ENCODE assay signal across 24 cellular contexts in genomic region chr12:53012928-53013327, GRCh38.
"Had no signal": no experiment of that assay in that cellular context is flagged by ENCODE, and none has a peak within 500 bp of the region (broad histone marks: within the 10 kb centered on the region; RNA-seq: fewer than 3 reads in every experiment).

No MANE protein-coding gene starts in this region.

- H3K36me3 ChIP-seq: breast epithelium had no signal

- H3K27me3 Mint-ChIP-seq: central memory CD8-positive, alpha-beta T cell; naive thymus-derived CD4-positive, alpha-beta T cell; stimulated activated memory B cell treated with anti-CD40 and anti-IgM and Interleukin-4, amounts not matched to agents 10 μg/mL and 1 μg/mL and 100 μg/mL, for 72 hours had no signal

- H3K4me2 ChIP-seq: neural progenitor cell had no signal

- H3K9me3 Mint-ChIP-seq: activated naive CD4-positive, alpha-beta T cell treated with anti-CD3 and anti-CD28 coated beads, Interleukin-2, amount 50 U/mL, for 72 hours; central memory CD8-positive, alpha-beta T cell; naive thymus-derived CD4-positive, alpha-beta T cell; neural progenitor cell; stimulated activated memory B cell treated with anti-CD40 and anti-IgM and Interleukin-4, amounts not matched to agents 10 μg/mL and 1 μg/mL and 100 μg/mL, for 72 hours had no signal

- H2AFZ ChIP-seq: neural progenitor cell had no signal

- H3K27me3 ChIP-seq: breast epithelium, gastrocnemius medialis, neural progenitor cell, upper lobe of right lung had no signal

- H3K4me3 Mint-ChIP-seq: central memory CD8-positive, alpha-beta T cell; naive thymus-derived CD4-positive, alpha-beta T cell; neural progenitor cell; stimulated activated memory B cell treated with anti-CD40 and anti-IgM and Interleukin-4, amounts not matched to agents 10 μg/mL and 1 μg/mL and 100 μg/mL, for 72 hours had no signal

- ATAC-seq: activated naive CD4-positive, alpha-beta T cell treated with anti-CD3 and anti-CD28 coated beads, Interleukin-2, amount 50 U/mL, for 72 hours; esophagus mucosa; gastrocnemius medialis; left colon; naive thymus-derived CD4-positive, alpha-beta T cell; sciatic nerve; stimulated activated memory B cell treated with anti-CD40 and anti-IgM and Interleukin-4, amounts not matched to agents 10 μg/mL and 1 μg/mL and 100 μg/mL, for 72 hours; upper lobe of right lung had no signal

- H3K9ac ChIP-seq: neural progenitor cell had no signal

- H3K27ac Mint-ChIP-seq: neural progenitor cell had no signal

- DNase-seq: activated CD4-positive, alpha-beta T cell treated with anti-CD3 and anti-CD28 coated beads for 1 hour; activated CD4-positive, alpha-beta T cell treated with anti-CD3 and anti-CD28 coated beads, Interleukin-2, amount 50 U/mL, for 4 hours; amniotic stem cell; effector memory CD4-positive, alpha-beta T cell; gastrocnemius medialis; head of caudate nucleus; left colon; naive thymus-derived CD4-positive, alpha-beta T cell; posterior cingulate gyrus; small intestine; stimulated activated CD4-positive, alpha-beta T cell treated with anti-CD3 and anti-CD28 coated beads, Interleukin-2, amount 100 ng/mL, for 24 hours; T-helper 9 cell; upper lobe of right lung had no signal

- H3K27ac ChIP-seq: breast epithelium, gastrocnemius medialis, neural progenitor cell, upper lobe of right lung had no signal

- H3K4me3 ChIP-seq: breast epithelium, gastrocnemius medialis, lung, neural progenitor cell, upper lobe of right lung had no signal

- FAIRE-seq: colon, endothelial cell of umbilical vein, keratinocyte, small intestine had no signal

- H3K9me3 ChIP-seq: breast epithelium, gastrocnemius medialis, upper lobe of right lung had no signal
